Comparison of ENCODE assay signal across 33 cellular contexts in the genomic region with DNA sequence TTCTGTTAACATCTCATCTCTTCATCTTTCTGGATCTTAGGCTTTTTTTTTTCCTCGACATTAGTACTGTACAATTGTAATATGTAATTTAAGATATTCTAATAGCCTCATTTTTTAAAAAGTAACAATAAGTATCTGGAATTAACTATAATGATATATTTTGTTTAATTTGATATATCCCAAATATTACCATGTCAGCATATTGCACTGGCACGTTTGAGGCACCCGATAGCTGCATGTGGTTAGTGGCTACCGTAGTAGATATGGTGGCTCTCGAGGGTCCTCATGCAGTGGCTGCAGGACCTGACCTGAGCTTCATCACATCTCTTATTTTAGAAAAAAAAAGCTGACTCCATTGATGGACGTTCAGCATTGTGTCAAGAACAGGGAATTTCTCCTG.
"Had no signal": no experiment of that assay in that cellular context is flagged by ENCODE, and none has a peak within 500 bp of the region (broad histone marks: within the 10 kb centered on the region; RNA-seq: fewer than 3 reads in every experiment).

No MANE protein-coding gene starts in this region.

- H3K27me3 ChIP-seq: adrenal gland, ascending aorta, body of pancreas, brain microvascular endothelial cell, breast epithelium, cardiac muscle cell had no signal

- H3K9me3 ChIP-seq: adrenal gland, ascending aorta, body of pancreas, breast epithelium had no signal

- H3K4me3 ChIP-seq: adrenal gland, ascending aorta, body of pancreas, breast epithelium, cardiac muscle cell had no signal

- FAIRE-seq: astrocyte, bronchial epithelial cell, colon had no signal

- H3K36me3 ChIP-seq: adrenal gland, ascending aorta, brain microvascular endothelial cell, breast epithelium, cardiac muscle cell had no signal

- DNase-seq: activated effector memory CD4-positive, alpha-beta T cell treated with anti-CD3 and anti-CD28 coated beads, Interleukin-2, amount 50 U/mL, for 16 hours; activated effector memory CD4-positive, alpha-beta T cell treated with Interleukin-2 at 50 U/mL for 16 hours; activated gamma-delta T cell; activated naive CD4-positive, alpha-beta T cell; activated naive CD4-positive, alpha-beta T cell treated with anti-CD3 and anti-CD28 coated beads for 36 hours; activated naive CD4-positive, alpha-beta T cell treated with anti-CD3 and anti-CD28 coated beads, Interleukin-2, amount 10 ng/mL, durations not matched to agents 7 days and 5 days; activated naive CD4-positive, alpha-beta T cell treated with anti-CD3 and anti-CD28 coated beads, Interleukin-2, amount 50 U/mL, for 16 hours; activated naive CD4-positive, alpha-beta T cell treated with Interleukin-2 at 50 U/mL for 16 hours; activated naive CD8-positive, alpha-beta T cell treated with anti-CD3 and anti-CD28 coated beads for 36 hours; activated naive CD8-positive, alpha-beta T cell treated with anti-CD3 and anti-CD28 coated beads, Interleukin-2, amount 10 ng/mL, durations not matched to agents 7 days and 5 days; activated naive CD8-positive, alpha-beta T cell treated with anti-CD3 and anti-CD28 coated beads, Interleukin-2, amount 50 U/mL, for 24 hours; activated T-cell treated with anti-CD3 and anti-CD28 coated beads, Interleukin-2, amount 50 U/mL, for 24 hours; activated T-cell treated with anti-CD3 and anti-CD28 coated beads, Interleukin-2, amount 50 U/mL, for 4 hours; activated T-cell treated with anti-CD3 and anti-CD28 coated beads, Interleukin-2, amount 50 U/mL, for 48 hours; activated T-cell treated with anti-CD3 and anti-CD28 coated beads, Interleukin-2, amount 50 U/mL, for 72 hours; adrenal gland; amniotic stem cell; amygdala; anterior cingulate cortex; aorta; body of pancreas; brain microvascular endothelial cell; caudate nucleus; central memory CD4-positive, alpha-beta T cell; cerebellar nuclear complex had no signal

- H3K27ac ChIP-seq: adrenal gland, ascending aorta, body of pancreas, brain microvascular endothelial cell, breast epithelium, cardiac muscle cell had no signal

- H3K4me1 ChIP-seq: adrenal gland, ascending aorta, body of pancreas, breast epithelium had no signal

- ATAC-seq: activated naive CD4-positive, alpha-beta T cell treated with anti-CD3 and anti-CD28 coated beads, Interleukin-2, amount 50 U/mL, for 72 hours; activated naive CD8-positive, alpha-beta T cell treated with anti-CD3 and anti-CD28 coated beads, Interleukin-2, amount 50 U/mL, for 24 hours; activated T-cell treated with anti-CD3 and anti-CD28 coated beads, Interleukin-2, amount 50 U/mL, for 4 hours; activated T-cell treated with anti-CD3 and anti-CD28 coated beads, Interleukin-2, amount 50 U/mL, for 72 hours; activated T-helper 17 cell treated with anti-CD3 and anti-CD28 coated beads, Interleukin-2, amount 50 U/mL, for 72 hours; body of pancreas had no signal
